Comparison of ENCODE assay signal across 1 cellular context in the genomic region with DNA sequence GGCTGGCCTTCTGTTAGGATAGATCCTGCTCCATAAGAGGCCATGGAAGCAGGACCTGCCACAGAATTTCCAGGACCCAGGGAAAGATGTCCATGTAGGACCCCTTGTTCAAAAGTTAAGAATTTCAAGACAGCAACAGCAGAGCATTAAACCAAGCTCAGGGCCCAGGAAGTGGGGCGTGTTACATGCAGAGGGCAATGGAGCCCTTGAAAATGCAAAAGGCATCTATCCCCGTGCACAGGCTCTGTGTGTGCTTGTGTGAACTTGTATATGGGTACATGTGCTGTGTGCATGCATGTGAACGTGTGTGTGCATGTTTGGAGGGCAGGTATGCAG.
TF ChIP-seq lines count a peak whose summit lies in the region.

No MANE protein-coding gene starts in this region.

TF ChIP-seq in HepG2, 621 proteins besides CTCF, POLR2A, EP300 and RAD21 (continued from another document):
- TF ChIP-seq, protein P1, sequence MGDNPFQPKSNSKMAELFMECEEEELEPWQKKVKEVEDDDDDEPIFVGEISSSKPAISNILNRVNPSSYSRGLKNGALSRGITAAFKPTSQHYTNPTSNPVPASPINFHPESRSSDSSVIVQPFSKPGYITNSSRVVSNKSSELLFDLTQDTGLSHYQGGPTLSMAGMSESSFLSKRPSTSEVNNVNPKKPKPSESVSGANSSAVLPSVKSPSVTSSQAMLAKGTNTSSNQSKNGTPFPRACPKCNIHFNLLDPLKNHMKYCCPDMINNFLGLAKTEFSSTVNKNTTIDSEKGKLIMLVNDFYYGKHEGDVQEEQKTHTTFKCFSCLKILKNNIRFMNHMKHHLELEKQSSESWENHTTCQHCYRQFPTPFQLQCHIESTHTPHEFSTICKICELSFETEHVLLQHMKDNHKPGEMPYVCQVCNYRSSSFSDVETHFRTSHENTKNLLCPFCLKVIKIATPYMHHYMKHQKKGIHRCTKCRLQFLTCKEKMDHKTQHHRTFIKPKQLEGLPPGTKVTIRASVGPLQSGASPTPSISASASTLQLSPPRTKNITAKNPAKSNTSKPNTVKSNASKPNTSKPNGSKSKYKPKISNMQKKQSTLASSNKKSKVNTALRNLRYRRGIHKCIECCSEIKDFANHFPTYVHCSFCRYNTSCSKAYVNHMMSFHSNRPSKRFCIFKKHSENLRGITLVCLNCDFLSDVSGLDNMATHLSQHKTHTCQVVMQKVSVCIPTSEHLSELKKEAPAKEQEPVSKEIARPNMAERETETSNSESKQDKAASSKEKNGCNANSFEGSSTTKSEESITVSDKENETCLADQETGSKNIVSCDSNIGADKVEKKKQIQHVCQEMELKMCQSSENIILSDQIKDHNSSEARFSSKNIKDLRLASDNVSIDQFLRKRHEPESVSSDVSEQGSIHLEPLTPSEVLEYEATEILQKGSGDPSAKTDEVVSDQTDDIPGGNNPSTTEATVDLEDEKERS (CRISPR knock-in tag; IDR thresholded peaks at IDR 0.05) = no peak
- TF ChIP-seq, protein P2, sequence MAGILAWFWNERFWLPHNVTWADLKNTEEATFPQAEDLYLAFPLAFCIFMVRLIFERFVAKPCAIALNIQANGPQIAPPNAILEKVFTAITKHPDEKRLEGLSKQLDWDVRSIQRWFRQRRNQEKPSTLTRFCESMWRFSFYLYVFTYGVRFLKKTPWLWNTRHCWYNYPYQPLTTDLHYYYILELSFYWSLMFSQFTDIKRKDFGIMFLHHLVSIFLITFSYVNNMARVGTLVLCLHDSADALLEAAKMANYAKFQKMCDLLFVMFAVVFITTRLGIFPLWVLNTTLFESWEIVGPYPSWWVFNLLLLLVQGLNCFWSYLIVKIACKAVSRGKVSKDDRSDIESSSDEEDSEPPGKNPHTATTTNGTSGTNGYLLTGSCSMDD (CRISPR knock-in tag; IDR thresholded peaks at IDR 0.05) = no peak
- TF ChIP-seq RBAK (CRISPR knock-in tag; IDR thresholded peaks at IDR 0.05) = no peak
- TF ChIP-seq FOSL2 (CRISPR knock-in tag; IDR thresholded peaks at IDR 0.05) = no peak
- no peak for TF ChIP-seq ELF3 (CRISPR knock-in tag; IDR thresholded peaks at IDR 0.05)
- no peak for TF ChIP-seq ZBTB7B (CRISPR knock-in tag; IDR thresholded peaks at IDR 0.05)
- no peak for TF ChIP-seq CAMTA2 (CRISPR knock-in tag; IDR thresholded peaks at IDR 0.05; ENCODE audit: borderline replicate concordance)
- no peak for TF ChIP-seq ZNF816 (CRISPR knock-in tag; IDR thresholded peaks at IDR 0.05; ENCODE audit: borderline replicate concordance)
- TF ChIP-seq CENPT (CRISPR knock-in tag; IDR thresholded peaks at IDR 0.05; ENCODE audit: low read depth) = no peak
